In genomic region chr2:234971494-234971893, GRCh38 we compare ENCODE assay signal across 18 cellular contexts.
"Had no signal": no experiment of that assay in that cellular context is flagged by ENCODE, and none has a peak within 500 bp of the region (broad histone marks: within the 10 kb centered on the region; RNA-seq: fewer than 3 reads in every experiment).

No MANE protein-coding gene starts in this region.

- H3K4me3 ChIP-seq: lower lobe of right lung, spleen, thyroid gland had no signal

- ATAC-seq: effector memory CD8-positive, alpha-beta T cell; lower lobe of right lung; natural killer cell; sciatic nerve; stimulated activated memory B cell treated with anti-CD40 and anti-IgM and Interleukin-4, amounts not matched to agents 10 μg/mL and 1 μg/mL and 100 μg/mL, for 72 hours had no signal

- H3K79me2 ChIP-seq: parathyroid adenoma had no signal

- H3K27me3 ChIP-seq: thyroid gland had no signal

- H3K9me3 ChIP-seq: lower lobe of right lung, spleen, thyroid gland had no signal

- DNase-seq: activated CD4-positive, alpha-beta T cell treated with anti-CD3 and anti-CD28 coated beads for 1 hour; activated CD8-positive, alpha-beta memory T cell treated with anti-CD3 and anti-CD28 coated beads for 24 hours; activated CD8-positive, alpha-beta memory T cell treated with anti-CD3 and anti-CD28 coated beads, Interleukin-2, amount 50 U/mL, for 48 hours; activated effector memory CD4-positive, alpha-beta T cell treated with Interleukin-2 at 50 U/mL for 16 hours; activated naive CD4-positive, alpha-beta T cell treated with anti-CD3 and anti-CD28 coated beads, Interleukin-2, amount 10 ng/mL, durations not matched to agents 7 days and 5 days; activated T-cell treated with anti-CD3 and anti-CD28 coated beads, Interleukin-2, amount 50 U/mL, for 48 hours; aorta; effector memory CD8-positive, alpha-beta T cell; lower lobe of right lung; natural killer cell; spleen; stimulated activated CD4-positive, alpha-beta T cell treated with anti-CD3 and anti-CD28 coated beads, Interleukin-4, amount 100 ng/mL, for 4 hours; T-helper 2 cell; thyroid gland; WERI-Rb-1 had no signal

- H3K27ac ChIP-seq: lower lobe of right lung, parathyroid adenoma, spleen, thyroid gland, WERI-Rb-1 had no signal

- H2AFZ ChIP-seq: parathyroid adenoma had no signal

- H3K9ac ChIP-seq: parathyroid adenoma had no signal

- H3K36me3 ChIP-seq: lower lobe of right lung, spleen, thyroid gland had no signal

- H3K4me1 ChIP-seq: parathyroid adenoma, thyroid gland had no signal
